26 cellular contexts compared by ENCODE assay signal in the genomic region with DNA sequence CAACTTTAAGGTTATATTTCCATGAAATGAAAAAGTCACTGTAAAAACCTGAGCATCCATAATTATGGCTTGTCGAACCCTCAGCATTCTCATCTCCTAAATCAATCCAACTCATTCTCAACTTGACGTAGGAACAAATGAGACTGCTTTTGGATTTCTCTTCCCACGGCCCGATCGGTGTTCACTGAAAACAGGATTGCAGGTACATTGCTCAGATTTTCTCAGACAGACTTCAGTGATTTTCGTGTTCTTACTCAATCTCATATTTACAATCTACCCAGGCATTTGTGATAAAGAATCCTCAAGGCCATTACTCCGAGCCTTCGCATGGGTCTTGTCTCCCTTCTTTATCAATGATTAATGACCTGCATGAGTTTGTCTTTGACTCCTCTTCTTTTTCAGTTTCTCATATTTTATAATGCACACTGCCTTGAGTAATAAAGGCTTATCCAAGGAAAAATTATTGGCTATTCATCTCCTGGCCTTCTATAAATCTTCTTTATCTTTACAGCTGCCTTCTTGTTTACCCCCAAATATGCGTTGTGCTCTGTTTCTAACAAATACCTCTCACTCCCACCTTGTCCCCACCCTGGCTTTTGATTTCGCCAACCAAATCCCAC.
"Had no signal": no experiment of that assay in that cellular context is flagged by ENCODE, and none has a peak within 500 bp of the region (broad histone marks: within the 10 kb centered on the region; RNA-seq: fewer than 3 reads in every experiment).

No MANE protein-coding gene starts in this region.

- H3K4me1 Mint-ChIP-seq: activated CD4-positive, alpha-beta memory T cell treated with anti-CD3 and anti-CD28 coated beads, Interleukin-2, amount 10 ng/mL, durations not matched to agents 7 days and 5 days; activated CD4-positive, alpha-beta T cell treated with anti-CD3 and anti-CD28 coated beads, Interleukin-2, amount 10 ng/mL, durations not matched to agents 7 days and 5 days had no signal

- H3K4me3 ChIP-seq: body of pancreas, colonic mucosa, esophagus squamous epithelium, gastroesophageal sphincter had no signal

- H3K9me3 ChIP-seq: body of pancreas, colonic mucosa, esophagus squamous epithelium, gastroesophageal sphincter had no signal

- H3K36me3 Mint-ChIP-seq: activated naive CD8-positive, alpha-beta T cell had no signal

- ATAC-seq: activated T-cell treated with anti-CD3 and anti-CD28 coated beads, Interleukin-2, amount 50 U/mL, for 72 hours; body of pancreas; gastroesophageal sphincter had no signal

- H3K27me3 ChIP-seq: body of pancreas, colonic mucosa, esophagus squamous epithelium, gastroesophageal sphincter had no signal

- H3K36me3 ChIP-seq: colonic mucosa, esophagus squamous epithelium, gastroesophageal sphincter had no signal

- H3K27ac ChIP-seq: body of pancreas, colonic mucosa, epithelial cell of prostate, esophagus squamous epithelium, gastroesophageal sphincter had no signal

- H3K4me1 ChIP-seq: body of pancreas, colonic mucosa, esophagus squamous epithelium, gastroesophageal sphincter had no signal

- H3K4me3 Mint-ChIP-seq: activated CD4-positive, alpha-beta memory T cell treated with anti-CD3 and anti-CD28 coated beads, Interleukin-2, amount 10 ng/mL, durations not matched to agents 7 days and 5 days; activated CD4-positive, alpha-beta T cell treated with anti-CD3 and anti-CD28 coated beads, Interleukin-2, amount 10 ng/mL, durations not matched to agents 7 days and 5 days; activated naive CD8-positive, alpha-beta T cell; activated T-cell treated with anti-CD3 and anti-CD28 coated beads, Interleukin-2, amount 50 U/mL, for 24 hours; activated T-cell treated with anti-CD3 and anti-CD28 coated beads, Interleukin-2, amount 50 U/mL, for 72 hours had no signal

- H3K27ac Mint-ChIP-seq: activated CD4-positive, alpha-beta memory T cell treated with anti-CD3 and anti-CD28 coated beads, Interleukin-2, amount 10 ng/mL, durations not matched to agents 7 days and 5 days; activated CD4-positive, alpha-beta T cell treated with anti-CD3 and anti-CD28 coated beads, Interleukin-2, amount 10 ng/mL, durations not matched to agents 7 days and 5 days; activated naive CD8-positive, alpha-beta T cell; activated T-cell treated with anti-CD3 and anti-CD28 coated beads, Interleukin-2, amount 50 U/mL, for 24 hours; activated T-cell treated with anti-CD3 and anti-CD28 coated beads, Interleukin-2, amount 50 U/mL, for 72 hours had no signal

- H3K9me3 Mint-ChIP-seq: activated CD4-positive, alpha-beta T cell treated with anti-CD3 and anti-CD28 coated beads, Interleukin-2, amount 10 ng/mL, durations not matched to agents 7 days and 5 days had no signal

- DNase-seq: activated CD4-positive, alpha-beta memory T cell treated with anti-CD3 and anti-CD28 coated beads, Interleukin-2, amount 10 ng/mL, durations not matched to agents 7 days and 5 days; activated CD4-positive, alpha-beta T cell treated with anti-CD3 and anti-CD28 coated beads for 1 hour; activated CD4-positive, alpha-beta T cell treated with anti-CD3 and anti-CD28 coated beads for 4 hours; activated CD4-positive, alpha-beta T cell treated with anti-CD3 and anti-CD28 coated beads, Interleukin-2, amount 10 ng/mL, durations not matched to agents 7 days and 5 days; activated CD4-positive, alpha-beta T cell treated with anti-CD3 and anti-CD28 coated beads, Interleukin-2, amount 50 U/mL, for 4 hours; activated CD4-positive, CD25-positive, alpha-beta regulatory T cell; activated CD8-positive, alpha-beta memory T cell treated with anti-CD3 and anti-CD28 coated beads, Interleukin-2, amount 50 U/mL, for 48 hours; activated gamma-delta T cell treated with Interleukin-2 at 50 U/mL for 16 hours; activated naive CD4-positive, alpha-beta T cell treated with anti-CD3 and anti-CD28 coated beads, Interleukin-2, amount 50 U/mL, for 16 hours; activated naive CD4-positive, alpha-beta T cell treated with Interleukin-2 at 50 U/mL for 16 hours; activated T-cell treated with anti-CD3 and anti-CD28 coated beads for 4 hours; activated T-cell treated with anti-CD3 and anti-CD28 coated beads, Interleukin-2, amount 50 U/mL, for 24 hours; activated T-cell treated with anti-CD3 and anti-CD28 coated beads, Interleukin-2, amount 50 U/mL, for 72 hours; amygdala; aorta; body of pancreas; central memory CD4-positive, alpha-beta T cell; cerebellar nuclear complex; colonic mucosa; effector CD8-positive, alpha-beta T cell; esophagus squamous epithelium; foreskin melanocyte; T-helper 2 cell had no signal

- H3K27me3 Mint-ChIP-seq: activated CD4-positive, alpha-beta memory T cell treated with anti-CD3 and anti-CD28 coated beads, Interleukin-2, amount 10 ng/mL, durations not matched to agents 7 days and 5 days; activated CD4-positive, alpha-beta T cell treated with anti-CD3 and anti-CD28 coated beads, Interleukin-2, amount 10 ng/mL, durations not matched to agents 7 days and 5 days; activated T-cell treated with anti-CD3 and anti-CD28 coated beads, Interleukin-2, amount 50 U/mL, for 24 hours had no signal
